ENCODE assay signal across 22 cellular contexts in the genomic region with DNA sequence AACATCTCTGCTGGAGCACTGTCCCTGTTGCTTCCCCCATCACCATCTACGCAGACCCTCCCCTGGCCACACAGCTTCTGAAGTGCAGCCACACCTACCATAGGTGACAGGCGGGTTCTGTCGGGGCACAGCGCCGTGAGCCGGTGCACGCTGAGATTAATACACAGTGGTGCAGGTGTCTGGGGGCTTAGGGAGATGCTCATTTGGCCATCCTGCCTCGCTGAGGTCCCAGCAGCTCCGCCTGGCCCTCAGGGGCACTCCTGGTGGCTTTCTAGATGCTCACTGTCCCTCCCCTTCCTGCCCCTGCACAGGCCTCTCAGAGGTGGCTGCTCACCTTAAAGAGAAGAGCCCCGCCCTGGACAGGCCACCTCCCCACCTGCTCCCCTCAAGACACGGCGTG. TPM values are rescaled to one million over a fixed set of nuclear protein-coding genes. Genes with fewer than 3 reads are reported as not detected.
A peak's percentile ranks its signal among the peaks of the same experiment; 100 is the strongest.
DNase-seq lines count a peak whose midpoint lies in the region; ATAC-seq, FAIRE-seq and TF ChIP-seq lines count a peak whose summit lies in the region.
"Had no signal": no experiment of that assay in that cellular context is flagged by ENCODE, and none has a peak within 500 bp of the region (broad histone marks: within the 10 kb centered on the region; RNA-seq: fewer than 3 reads in every experiment).

No MANE protein-coding gene starts in this region.

- H3K36me3 ChIP-seq in HepG2 (replicated peaks in 1 of 2; ENCODE audit: control insufficient read depth in 1 of 2, insufficient read depth in 2 of 2, low read length in 2 of 2) (peaks cover 33 to 74% of the 10 kb centered on the region in 2 experiments), tibial nerve (no peaks in the 10 kb centered on the region)
- H3K36me3 ChIP-seq: SJSA1 had no signal

- no peak for TF ChIP-seq CTCF in HepG2 (CRISPR knock-in tag; IDR thresholded peaks at IDR 0.05)
- no peak for TF ChIP-seq CTCF in tibial nerve (IDR thresholded peaks at IDR 0.05)

- CTCF ChIA-PET in HepG2 (lab: Yijun Ruan, JAX; ENCODE audit: low intra/inter-chr PET ratio, low total read pairs): interaction anchor here (1.8 to 5.2 kb wide), 3 partner anchors 165 to 376 kb away, joined by 4 to 41 read pairs (median 31); no protein-coding TSS in a partner anchor

- H3K9ac ChIP-seq in HepG2 (ENCODE audit: insufficient read depth, low read depth, low read length): no peak overlapping the region

- no peak overlapping the region for H2AFZ ChIP-seq in HepG2 (ENCODE audit: low read length)

- no peaks in the 10 kb centered on the region for H3K9me3 ChIP-seq in HepG2 (ENCODE audit: low read length)
- no peaks in the 10 kb centered on the region for H3K9me3 ChIP-seq in tibial nerve
- H3K9me3 ChIP-seq: SJSA1 had no signal

- no peak for TF ChIP-seq RAD21 in HepG2 (CRISPR knock-in tag; IDR thresholded peaks at IDR 0.05)

- peaks cover 10% of the 10 kb centered on the region for H3K4me1 ChIP-seq in HepG2 (ENCODE audit: insufficient read depth, low read length)
- H3K4me1 ChIP-seq in tibial nerve: peaks cover 0 to 18% (median 0%) of the 10 kb centered on the region in 4 donors

- WGBS in HepG2 (ENCODE audit: low lambda C conversion rate): 100% methylated on average over 12 of the region's 12 CpGs
- 89 to 90% methylated on average over 7 to 11 of the region's 12 CpGs for WGBS in tibial nerve, 2 donors

- intact Hi-C loops in left ventricle myocardium superior (cut with micrococcal nuclease) (loop anchor here (10.0 kb wide), 1 partner anchor 168 kb away; no protein-coding TSS in a partner anchor), left cardiac atrium (cut with DNase I) (loop anchor here (5.0 to 10.0 kb wide), 2 partner anchors 158 to 251 kb away; a partner anchor contains a TSS), HepG2 (cut with micrococcal nuclease; ENCODE audit: unreplicated experiment) (loop anchor here (10.0 kb wide), 1 partner anchor 88 kb away; no protein-coding TSS in a partner anchor), sciatic nerve (cut with DNase I) (no loop called here)

- H3K27ac ChIP-seq in HepG2 (ENCODE audit: extremely low read length, insufficient read depth, low read length): no peak overlapping the region
- no peak overlapping the region for H3K27ac ChIP-seq in tibial nerve
- H3K27ac ChIP-seq: SJSA1 had no signal

- ATAC-seq in left ventricle myocardium superior: peak; percentile 22
- ATAC-seq in left cardiac atrium: no peak
- no peak for ATAC-seq in HepG2
- no peak for ATAC-seq in sciatic nerve
- ATAC-seq in HG03196 (IDR thresholded peaks at IDR 0.05; ENCODE audit: unreplicated experiment): no peak
- ATAC-seq: PC-3 had no signal

- no peaks in the 10 kb centered on the region for H3K79me2 ChIP-seq in HepG2 (ENCODE audit: insufficient read depth, low read length)

- POLR2A ChIA-PET in HepG2 (lab: Yijun Ruan, JAX): no interaction called here

- no peak for DNase-seq in left ventricle myocardium superior
- no peak for DNase-seq in left cardiac atrium
- DNase-seq in HepG2 (ENCODE audit: low spot score): no peak
- peak; percentile 47 for DNase-seq in sciatic nerve (ENCODE audit: low spot score)
- DNase-seq in GDM1 (lab: John Stamatoyannopoulos, UW): no peak
- DNase-seq in tibial nerve (ENCODE audit: low spot score in 2 of 2): no peak
- DNase-seq: DMS153, DND-41, KBM-7, MV-4-11, NCI-H1105, NCI-H146, NCI-H1930, NCI-H2107, NCI-H748 treated with DMSO at 0.1 percent for 48 hours, PC-3, Right ventricle myocardium superior had no signal

- TF ChIP-seq EP300 in HepG2 (IDR thresholded peaks at IDR 0.05; ENCODE audit: low read depth in 2 of 2, low read length in 2 of 2): no peak
- no peak for TF ChIP-seq EP300 in HepG2 (CRISPR knock-in tag; IDR thresholded peaks at IDR 0.05; ENCODE audit: borderline replicate concordance)
- TF ChIP-seq EP300 in tibial nerve (IDR thresholded peaks at IDR 0.05): no peak

- in situ Hi-C loops in HepG2 (cut with HindIII; ENCODE audit: extremely low pct_ligation_motif_present, low pct_unique_long_range_greater_than_20kb): loop anchor here (5.0 kb wide), 1 partner anchor 251 kb away; no protein-coding TSS in a partner anchor

- no peak overlapping the region for H3K4me3 ChIP-seq in HepG2 (replicated peaks in 1 of 3; ENCODE audit: insufficient read depth in 1 of 3, low read depth in 2 of 3, low read length in 3 of 3)
- no peak overlapping the region for H3K4me3 ChIP-seq in tibial nerve
- H3K4me3 ChIP-seq: SJSA1 had no signal

- no peak overlapping the region for H3K4me2 ChIP-seq in HepG2 (ENCODE audit: low read depth, low read length)

- no peak for TF ChIP-seq POLR2A in HepG2 (IDR thresholded peaks at IDR 0.05; ENCODE audit: insufficient read depth in 1 of 2, low read depth in 2 of 2, low read length in 2 of 2)
- TF ChIP-seq POLR2A in tibial nerve (IDR thresholded peaks at IDR 0.05): no peak

- no peaks in the 10 kb centered on the region for H4K20me1 ChIP-seq in HepG2 (ENCODE audit: insufficient read depth, low read length)

- FAIRE-seq in HepG2 (lab: Jason Lieb, UNC): no peak
- FAIRE-seq: GM18507, H54, HTR-8/SVneo had no signal

- BruUV-seq in HepG2 (replicated peaks; lab: Mats Ljungman, UMichigan): no TSS peak

- H3K27me3 ChIP-seq in HepG2 (ENCODE audit: control insufficient read depth in 1 of 2, insufficient read depth in 2 of 2, low read length in 2 of 2) (no peaks in the 10 kb centered on the region), tibial nerve (no peaks in the 10 kb centered on the region)
- H3K27me3 ChIP-seq: SJSA1 had no signal

TF ChIP-seq in HepG2, 621 proteins besides CTCF, POLR2A, EP300 and RAD21:
- TF ChIP-seq, protein P1, sequence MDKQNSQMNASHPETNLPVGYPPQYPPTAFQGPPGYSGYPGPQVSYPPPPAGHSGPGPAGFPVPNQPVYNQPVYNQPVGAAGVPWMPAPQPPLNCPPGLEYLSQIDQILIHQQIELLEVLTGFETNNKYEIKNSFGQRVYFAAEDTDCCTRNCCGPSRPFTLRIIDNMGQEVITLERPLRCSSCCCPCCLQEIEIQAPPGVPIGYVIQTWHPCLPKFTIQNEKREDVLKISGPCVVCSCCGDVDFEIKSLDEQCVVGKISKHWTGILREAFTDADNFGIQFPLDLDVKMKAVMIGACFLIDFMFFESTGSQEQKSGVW (CRISPR knock-in tag; IDR thresholded peaks at IDR 0.05; ENCODE audit: borderline replicate concordance): no peak
- TF ChIP-seq AGO2 (optimal IDR thresholded peaks at IDR 0.05; ENCODE audit: low read depth, low read length): peak; percentile 67

RNA-seq across cellular contexts. Expression of a gene that starts 18.9 kb away (rescaled TPM):
- total RNA-seq in left ventricle myocardium superior: 703 TPM
- total RNA-seq in left cardiac atrium: 100 to 1,000 TPM; 870 to 899 TPM
- 3,331 and 4,246 TPM in 2 replicates for total RNA-seq in HepG2 (2016; rRNA removed; fragmentation: Illumina TruSeq; extraction: Trizol)
- 5,225 and 5,854 TPM in 2 replicates for total RNA-seq in HepG2 (2016; cell fraction: cytosol; rRNA removed; fragmentation: Illumina TruSeq; extraction: Trizol; ENCODE audit: low read depth)
- 3,362 and 4,378 TPM in 2 replicates for total RNA-seq in HepG2 (2016; cell fraction: insoluble cytoplasmic fraction; rRNA removed; fragmentation: Illumina TruSeq; extraction: Trizol)
- total RNA-seq in HepG2 (2016; cell fraction: membrane; rRNA removed; fragmentation: Illumina TruSeq; extraction: Trizol): 8,556 and 9,092 TPM in 2 replicates
- 1,122 and 1,268 TPM in 2 replicates for total RNA-seq in HepG2 (2016; cell fraction: nucleus; rRNA removed; fragmentation: Illumina TruSeq; extraction: Trizol)
- polyA plus RNA-seq in HepG2 (2011; rRNA removed): 3,582 and 3,614 TPM in 2 replicates
- polyA plus RNA-seq in HepG2 (2011; cell fraction: cytosol; rRNA removed): 3,176 and 4,386 TPM in 2 replicates
- 741 and 878 TPM in 2 replicates for polyA plus RNA-seq in HepG2 (2011; cell fraction: nucleus; rRNA removed)
- 8,552 and 9,844 TPM in 2 replicates for polyA plus RNA-seq in HepG2 (2012)
- polyA plus RNA-seq in HepG2 (2016; cell fraction: cytosol; fragmentation: Illumina TruSeq; extraction: Trizol; ENCODE audit: low read depth): 7,218 and 7,614 TPM in 2 replicates
- 4,222 and 4,697 TPM in 2 replicates for polyA plus RNA-seq in HepG2 (2016; cell fraction: insoluble cytoplasmic fraction; fragmentation: Illumina TruSeq; extraction: Trizol; ENCODE audit: low read depth)
- 8,348 and 8,377 TPM in 2 replicates for polyA plus RNA-seq in HepG2 (2016; cell fraction: membrane; fragmentation: Illumina TruSeq; extraction: Trizol; ENCODE audit: low read depth)
- 2,101 and 2,110 TPM in 2 replicates for polyA plus RNA-seq in HepG2 (2016; cell fraction: nucleus; fragmentation: Illumina TruSeq; extraction: Trizol; ENCODE audit: insufficient read depth, low read depth)
- polyA minus RNA-seq in HepG2 (2011; rRNA and poly(A)+ RNA removed; ENCODE audit: low replicate concordance): 234 and 364 TPM in 2 replicates
- polyA minus RNA-seq in HepG2 (2011; cell fraction: cytosol; rRNA and poly(A)+ RNA removed): 317 and 452 TPM in 2 replicates
- polyA minus RNA-seq in HepG2 (2011; cell fraction: nucleus; rRNA and poly(A)+ RNA removed): 241 and 344 TPM in 2 replicates
- 1,183 TPM for total RNA-seq in sciatic nerve
- total RNA-seq in tibial nerve: 1,000 to 10,000 TPM; 1,010 to 1,120 (median 1,024) TPM
